ENCODE assay signal across 8 cellular contexts in the genomic region with DNA sequence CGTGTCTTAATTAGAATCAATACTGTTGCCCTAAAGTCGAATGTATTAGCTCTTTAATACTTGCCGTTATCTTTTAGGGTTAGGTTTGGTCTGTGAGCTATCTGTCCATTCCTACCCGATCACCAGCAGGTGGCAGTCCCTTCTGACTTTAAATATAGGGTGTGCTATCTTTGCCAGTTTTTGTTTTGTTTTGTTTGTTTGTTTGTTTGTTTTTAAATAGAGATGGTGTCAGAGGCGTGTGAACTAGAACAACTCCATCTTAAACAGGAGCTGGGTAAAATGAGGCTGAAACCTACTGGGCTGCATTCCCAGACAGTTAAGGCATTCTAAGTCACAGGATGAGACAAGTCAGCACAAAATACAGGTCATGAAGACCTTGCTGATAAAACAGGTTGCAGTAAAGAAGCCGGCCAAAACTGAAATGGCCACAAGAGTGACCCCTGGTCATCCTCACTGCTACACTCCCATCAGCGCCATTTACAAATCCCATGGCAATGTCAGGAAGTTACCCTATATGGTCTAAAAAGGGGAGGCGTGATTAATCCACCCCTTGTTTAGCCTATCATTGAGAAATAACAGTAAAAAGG. TPM values are rescaled to one million over a fixed set of nuclear protein-coding genes. Genes with fewer than 3 reads are reported as not detected.
A peak's percentile ranks its signal among the peaks of the same experiment; 100 is the strongest.
DNase-seq lines count a peak whose midpoint lies in the region; ATAC-seq and TF ChIP-seq lines count a peak whose summit lies in the region.

No MANE protein-coding gene starts in this region.

- H3K4me1 ChIP-seq in uterus: peaks cover 13% of the 10 kb centered on the region in 2 donors

- no peaks in the 10 kb centered on the region for H3K27me3 ChIP-seq in uterus

- peak; percentile 66 for TF ChIP-seq CTCF in fibroblast of pulmonary artery (IDR thresholded peaks at IDR 0.05; ENCODE audit: low read length, missing control alignments)
- TF ChIP-seq CTCF in nephron (IDR thresholded peaks at IDR 0.05; ENCODE audit: unreplicated experiment in 3 of 3): peak; percentile 59 to 73 (median 69)
- peak; percentile 47 to 74 (median 58) for TF ChIP-seq CTCF in uterus (IDR thresholded peaks at IDR 0.05)

- peak overlapping the region in 1 of 2 donors; percentile 97 for H3K27ac ChIP-seq in uterus

- peaks cover 37% of the 10 kb centered on the region for H3K4me1 Mint-ChIP-seq in activated T-helper 1 cell treated with anti-CD3 and anti-CD28 coated beads, Interleukin-12 subunit alpha, Interleukin-12 subunit beta, Interleukin-2, Interleukin-4 antibody, amounts not matched to agents 30 ng/mL and 10 ng/mL and 1 ng/mL, durations not matched to agents 14 hours and 24 hours and 36 hours (ENCODE audit: low read depth)
- peaks cover 30% of the 10 kb centered on the region for H3K4me1 Mint-ChIP-seq in nephron

- ATAC-seq in HG03066 (IDR thresholded peaks at IDR 0.05; ENCODE audit: low read depth, unreplicated experiment) (peak; percentile 30), HG02870 (IDR thresholded peaks at IDR 0.05; ENCODE audit: unreplicated experiment) (no peak)

- DNase-seq in EL (peak; percentile 56), NOMO-1 treated with dmso at 0.1 percent for 144 hours (lab: John Stamatoyannopoulos, UW; ENCODE audit: unreplicated experiment) (peak; percentile 5), fibroblast of pulmonary artery (ENCODE audit: low read depth) (peak; percentile 58), uterus (no peak)
- peak; percentile 41 for DNase-seq in activated T-helper 1 cell treated with anti-CD3 and anti-CD28 coated beads, Interleukin-12 subunit alpha, Interleukin-12 subunit beta, Interleukin-2, Interleukin-4 antibody, amounts not matched to agents 30 ng/mL and 10 ng/mL and 1 ng/mL, durations not matched to agents 14 hours and 24 hours and 36 hours (ENCODE audit: low spot score)

- peak overlapping the region; percentile 85 for H3K4me3 Mint-ChIP-seq in activated T-helper 1 cell treated with anti-CD3 and anti-CD28 coated beads, Interleukin-12 subunit alpha, Interleukin-12 subunit beta, Interleukin-2, Interleukin-4 antibody, amounts not matched to agents 30 ng/mL and 10 ng/mL and 1 ng/mL, durations not matched to agents 14 hours and 24 hours and 36 hours
- peak overlapping the region; percentile 82 to 93 (median 88) for H3K4me3 Mint-ChIP-seq in nephron

- no peaks in the 10 kb centered on the region for H3K27me3 Mint-ChIP-seq in activated T-helper 1 cell treated with anti-CD3 and anti-CD28 coated beads, Interleukin-12 subunit alpha, Interleukin-12 subunit beta, Interleukin-2, Interleukin-4 antibody, amounts not matched to agents 30 ng/mL and 10 ng/mL and 1 ng/mL, durations not matched to agents 14 hours and 24 hours and 36 hours (ENCODE audit: insufficient read depth)
- no peaks in the 10 kb centered on the region for H3K27me3 Mint-ChIP-seq in nephron (ENCODE audit: low read depth)

- no peak for TF ChIP-seq POLR2A in uterus (IDR thresholded peaks at IDR 0.05)

- no peaks in the 10 kb centered on the region for H3K9me3 ChIP-seq in uterus

- peak overlapping the region; percentile 89 for H3K4me3 ChIP-seq in fibroblast of pulmonary artery (replicated peaks; ENCODE audit: low read depth, low read length)
- peak overlapping the region; percentile 88 to 92 for H3K4me3 ChIP-seq in uterus

- H3K27ac Mint-ChIP-seq in activated T-helper 1 cell treated with anti-CD3 and anti-CD28 coated beads, Interleukin-12 subunit alpha, Interleukin-12 subunit beta, Interleukin-2, Interleukin-4 antibody, amounts not matched to agents 30 ng/mL and 10 ng/mL and 1 ng/mL, durations not matched to agents 14 hours and 24 hours and 36 hours: peak overlapping the region; percentile 92
- H3K27ac Mint-ChIP-seq in nephron: peak overlapping the region; percentile 91 to 99 (median 98)

- H3K9me3 Mint-ChIP-seq in activated T-helper 1 cell treated with anti-CD3 and anti-CD28 coated beads, Interleukin-12 subunit alpha, Interleukin-12 subunit beta, Interleukin-2, Interleukin-4 antibody, amounts not matched to agents 30 ng/mL and 10 ng/mL and 1 ng/mL, durations not matched to agents 14 hours and 24 hours and 36 hours: no peaks in the 10 kb centered on the region
- H3K9me3 Mint-ChIP-seq in nephron: peaks cover 3% of the 10 kb centered on the region

- no peaks in the 10 kb centered on the region for H3K36me3 ChIP-seq in uterus

- H3K36me3 Mint-ChIP-seq in activated T-helper 1 cell treated with anti-CD3 and anti-CD28 coated beads, Interleukin-12 subunit alpha, Interleukin-12 subunit beta, Interleukin-2, Interleukin-4 antibody, amounts not matched to agents 30 ng/mL and 10 ng/mL and 1 ng/mL, durations not matched to agents 14 hours and 24 hours and 36 hours (ENCODE audit: low read depth): peaks cover 12% of the 10 kb centered on the region
- H3K36me3 Mint-ChIP-seq in nephron (ENCODE audit: low read depth): peaks cover 16% of the 10 kb centered on the region

- intact Hi-C loops in activated T-helper 1 cell treated with anti-CD3 and anti-CD28 coated beads, Interleukin-12 subunit alpha, Interleukin-12 subunit beta, Interleukin-2, Interleukin-4 antibody, amounts not matched to agents 30 ng/mL and 10 ng/mL and 1 ng/mL, durations not matched to agents 14 hours and 24 hours and 36 hours (cut with micrococcal nuclease): loop anchor here (1.0 to 10.0 kb wide), 11 partner anchors 12 to 576 kb away; a partner anchor contains a TSS
- intact Hi-C loops in uterus (cut with DNase I; ENCODE audit: low total_unique reads): no loop called here

RNA-seq across cellular contexts. Expression of a gene that starts 1.5 kb away (rescaled TPM):
- 65.7 and 65.8 TPM in 2 replicates for total RNA-seq in activated T-helper 1 cell treated with anti-CD3 and anti-CD28 coated beads, Interleukin-12 subunit alpha, Interleukin-12 subunit beta, Interleukin-2, Interleukin-4 antibody, amounts not matched to agents 30 ng/mL and 10 ng/mL and 1 ng/mL, durations not matched to agents 14 hours and 24 hours and 36 hours
- total RNA-seq in uterus: 10 to 100 TPM in 3 of 4 donors, 1 to 10 TPM in 1; 3.8 to 54.2 (median 40.0) TPM

Comparison
In these comparisons a context has a peak if more than half of its experiments do, and no peak if none do; other contexts are left out.
1. DNase-seq: peak in EL (single experiment), NOMO-1 treated with dmso at 0.1 percent for 144 hours (single experiment), activated T-helper 1 cell treated with anti-CD3 and anti-CD28 coated beads, Interleukin-12 subunit alpha, Interleukin-12 subunit beta, Interleukin-2, Interleukin-4 antibody, amounts not matched to agents 30 ng/mL and 10 ng/mL and 1 ng/mL, durations not matched to agents 14 hours and 24 hours and 36 hours (single experiment) and fibroblast of pulmonary artery (single experiment); none in uterus (0 of 2).
2. Peak in every context shown above with its lines, with median percentiles within 50 percentile points of each other: CTCF ChIP-seq.